In genomic region chr6:148414836-148415235, GRCh38 we compare ENCODE assay signal across 13 cellular contexts.
A peak's percentile ranks its signal among the peaks of the same experiment; 100 is the strongest.
DNase-seq lines count a peak whose midpoint lies in the region; ATAC-seq and TF ChIP-seq lines count a peak whose summit lies in the region.
"Had no signal": no experiment of that assay in that cellular context is flagged by ENCODE, and none has a peak within 500 bp of the region (broad histone marks: within the 10 kb centered on the region; RNA-seq: fewer than 3 reads in every experiment).

No MANE protein-coding gene starts in this region.

- CTCF ChIA-PET in HEK293 (lab: Yijun Ruan, JAX) = interaction anchor here (0.6 to 1.5 kb wide), 3 partner anchors 51 to 932 kb away, joined by 3 to 8 read pairs (median 4); no protein-coding TSS in a partner anchor

- WGBS in heart right ventricle, 2 donors = 51 to 54% methylated on average over 3 of the region's 3 CpGs
- 56 to 57% methylated on average over 3 of the region's 3 CpGs for WGBS in thyroid gland, 2 donors

- no peak overlapping the region for H3K4me3 ChIP-seq in HEK293 (ENCODE audit: low read depth, low read length)
- H3K4me3 ChIP-seq in astrocyte of the cerebellum (ENCODE audit: low read depth, low read length) = no peak overlapping the region
- H3K4me3 ChIP-seq in heart right ventricle = no peak overlapping the region
- no peak overlapping the region for H3K4me3 ChIP-seq in thyroid gland (replicated peaks in 1 of 3)

- H3K27me3 ChIP-seq in heart right ventricle = no peaks in the 10 kb centered on the region
- no peaks in the 10 kb centered on the region for H3K27me3 ChIP-seq in thyroid gland

- POLR2A ChIA-PET in HEK293 (lab: Yijun Ruan, JAX) = no interaction called here

- intact Hi-C loops in heart right ventricle (cut with DNase I) = loop anchor here in 1 of 10 donors (5.0 kb wide), 1 partner anchor 47 kb away; no protein-coding TSS in a partner anchor
- intact Hi-C loops in thyroid gland (cut with DNase I) = no loop called here

- TF ChIP-seq POLR2A in thyroid gland (IDR thresholded peaks at IDR 0.05) = no peak

- no peaks in the 10 kb centered on the region for H3K9me3 ChIP-seq in HEK293 (ENCODE audit: control insufficient read depth, insufficient read depth, low read depth, low read length)
- no peaks in the 10 kb centered on the region for H3K9me3 ChIP-seq in heart right ventricle
- H3K9me3 ChIP-seq in thyroid gland = no peaks in the 10 kb centered on the region

- in situ Hi-C loops in astrocyte of the cerebellum (cut with HindIII; ENCODE audit: low sequenced_read_pairs) = loop anchor here (5.0 kb wide), 2 partner anchors 48 to 92 kb away; no protein-coding TSS in a partner anchor

- no peak overlapping the region for H3K27ac ChIP-seq in HEK293 (ENCODE audit: extremely low read depth, low read depth, low read length)
- H3K27ac ChIP-seq in heart right ventricle = no peak overlapping the region
- peak overlapping the region; percentile 65 to 98 (median 81) for H3K27ac ChIP-seq in thyroid gland

- DNase-seq in astrocyte of the cerebellum (ENCODE audit: low read depth) (peak; percentile 44), heart right ventricle (no peak), thyroid gland (no peak), Kasumi-1 (lab: John Stamatoyannopoulos, UW) (no peak), SIG-M5 (lab: John Stamatoyannopoulos, UW) (no peak), iPS-NIHi11 (ENCODE audit: low spot score) (no peak)
- no peak for DNase-seq in NK-92 treated with Interleukin-12 subunit alpha and Interleukin-12 subunit beta, amount 100 ng/mL, for 24 hours (lab: John Stamatoyannopoulos, UW)
- DNase-seq: activated CD4-positive, alpha-beta T cell treated with anti-CD3 and anti-CD28 coated beads for 48 hours; activated naive CD4-positive, alpha-beta T cell treated with Interleukin-2 at 50 U/mL for 16 hours; H9; NCI-H187; SHP77 treated with DMSO at 0.1 percent for 48 hours had no signal

- ATAC-seq in heart right ventricle = peak in 6 of 8 donors; percentile 28 to 81 (median 49)

- H3K36me3 ChIP-seq in HEK293 (ENCODE audit: control insufficient read depth in 2 of 2, insufficient read depth in 1 of 2, low read length in 2 of 2) (no peaks in the 10 kb centered on the region), heart right ventricle (no peaks in the 10 kb centered on the region), thyroid gland (no peaks in the 10 kb centered on the region)

- TF ChIP-seq CTCF in HEK293 (tag by site-specific recombination; IDR thresholded peaks at IDR 0.05) (no peak), astrocyte of the cerebellum (IDR thresholded peaks at IDR 0.05; ENCODE audit: low read depth, low read length, missing control alignments) (no peak), heart right ventricle (IDR thresholded peaks at IDR 0.05) (no peak), thyroid gland (IDR thresholded peaks at IDR 0.05) (no peak)

- H3K4me1 ChIP-seq in HEK293 (ENCODE audit: control insufficient read depth, insufficient read depth, low read length) = no peaks in the 10 kb centered on the region
- H3K4me1 ChIP-seq in heart right ventricle = peaks cover 0 to 56% (median 37%) of the 10 kb centered on the region in 9 donors
- H3K4me1 ChIP-seq in thyroid gland = peaks cover 46 to 67% of the 10 kb centered on the region in 2 donors

TF ChIP-seq in HEK293, 187 proteins besides CTCF, POLR2A, EP300 and RAD21:
- TF ChIP-seq PRDM6 (tag by site-specific recombination; IDR thresholded peaks at IDR 0.05) = peak; percentile 46; the same call in 1 of the 2 replicates
- TF ChIP-seq ZNF610 (tag by site-specific recombination; IDR thresholded peaks at IDR 0.05; ENCODE audit: borderline replicate concordance) = no peak
TF ChIP-seq in HEK293: peak in this region for 1.

Comparison
In these comparisons a context has a peak if more than half of its experiments do, and no peak if none do; other contexts are left out.
1. H3K27ac ChIP-seq: peak in thyroid gland (3 of 3); none in HEK293 (single experiment) and heart right ventricle (0 of 10).